Comparison of ENCODE assay signal across 1 cellular context in genomic region chr5:111122398-111122797, GRCh38.
TF ChIP-seq lines count a peak whose summit lies in the region.

No MANE protein-coding gene starts in this region.

TF ChIP-seq in GM12878, 131 proteins besides CTCF, POLR2A, EP300 and RAD21 (continued from another document):
- TF ChIP-seq ZNF687 (IDR thresholded peaks at IDR 0.05) (no peak), MTA3 (IDR thresholded peaks at IDR 0.05; ENCODE audit: borderline replicate concordance, low read length) (no peak), JUNB (IDR thresholded peaks at IDR 0.05) (peak; percentile 61; the same call in 1 of the 2 replicates), NFXL1 (IDR thresholded peaks at IDR 0.05; ENCODE audit: borderline replicate concordance) (no peak), EGR1 (IDR thresholded peaks at IDR 0.05; ENCODE audit: borderline replicate concordance in 1 of 2, low read depth in 2 of 2, low read length in 2 of 2) (no peak), E2F4 (IDR thresholded peaks at IDR 0.05; ENCODE audit: low read depth, low read length) (no peak), FOXK2 (IDR thresholded peaks at IDR 0.05) (no peak), IRF4 (IDR thresholded peaks at IDR 0.05; ENCODE audit: low read depth, low read length) (no peak), POU2F2 (IDR thresholded peaks at IDR 0.05; ENCODE audit: borderline replicate concordance, low read depth, low read length) (no peak)
TF ChIP-seq in GM12878: peak in this region for 2.
